24 cellular contexts compared by ENCODE assay signal in genomic region chr13:69094485-69094884, GRCh38.
"Had no signal": no experiment of that assay in that cellular context is flagged by ENCODE, and none has a peak within 500 bp of the region (broad histone marks: within the 10 kb centered on the region; RNA-seq: fewer than 3 reads in every experiment).

No MANE protein-coding gene starts in this region.

- H3K36me3 ChIP-seq: esophagus muscularis mucosa, gastrocnemius medialis, heart right ventricle, left lung, lower lobe of right lung had no signal

- DNase-seq: dermis blood vessel endothelial cell; dorsolateral prefrontal cortex; effector CD4-positive, alpha-beta T cell; effector memory CD4-positive, alpha-beta T cell; foreskin fibroblast; foreskin melanocyte; gastrocnemius medialis; glutamatergic neuron; head of caudate nucleus; heart right ventricle; hippocampal formation; left cardiac atrium; left lung; left ventricle myocardium superior; lower lobe of right lung; mesenchymal stem cell; mucosa of descending colon; naive B cell had no signal

- H3K4me3 ChIP-seq: coronary artery, dorsolateral prefrontal cortex, esophagus muscularis mucosa, gastrocnemius medialis, heart right ventricle, left lung, lower lobe of right lung, mucosa of descending colon had no signal

- H3K27me3 ChIP-seq: esophagus muscularis mucosa, gastrocnemius medialis, heart right ventricle, left lung had no signal

- ATAC-seq: gastrocnemius medialis, heart right ventricle, left cardiac atrium, left lung, left ventricle myocardium superior, lower lobe of right lung, mucosa of descending colon had no signal

- H3K27ac ChIP-seq: coronary artery, dorsolateral prefrontal cortex, esophagus muscularis mucosa, gastrocnemius medialis, heart right ventricle, left lung, lower lobe of right lung had no signal

- H3K4me1 ChIP-seq: esophagus muscularis mucosa, gastrocnemius medialis, heart right ventricle, left lung, lower lobe of right lung had no signal

- H3K9me3 ChIP-seq: esophagus muscularis mucosa, gastrocnemius medialis, heart right ventricle, left lung, lower lobe of right lung, mucosa of descending colon had no signal

- FAIRE-seq: colon, endothelial cell of umbilical vein, islet of Langerhans, keratinocyte had no signal
